ENCODE assay signal across 9 cellular contexts in the genomic region with DNA sequence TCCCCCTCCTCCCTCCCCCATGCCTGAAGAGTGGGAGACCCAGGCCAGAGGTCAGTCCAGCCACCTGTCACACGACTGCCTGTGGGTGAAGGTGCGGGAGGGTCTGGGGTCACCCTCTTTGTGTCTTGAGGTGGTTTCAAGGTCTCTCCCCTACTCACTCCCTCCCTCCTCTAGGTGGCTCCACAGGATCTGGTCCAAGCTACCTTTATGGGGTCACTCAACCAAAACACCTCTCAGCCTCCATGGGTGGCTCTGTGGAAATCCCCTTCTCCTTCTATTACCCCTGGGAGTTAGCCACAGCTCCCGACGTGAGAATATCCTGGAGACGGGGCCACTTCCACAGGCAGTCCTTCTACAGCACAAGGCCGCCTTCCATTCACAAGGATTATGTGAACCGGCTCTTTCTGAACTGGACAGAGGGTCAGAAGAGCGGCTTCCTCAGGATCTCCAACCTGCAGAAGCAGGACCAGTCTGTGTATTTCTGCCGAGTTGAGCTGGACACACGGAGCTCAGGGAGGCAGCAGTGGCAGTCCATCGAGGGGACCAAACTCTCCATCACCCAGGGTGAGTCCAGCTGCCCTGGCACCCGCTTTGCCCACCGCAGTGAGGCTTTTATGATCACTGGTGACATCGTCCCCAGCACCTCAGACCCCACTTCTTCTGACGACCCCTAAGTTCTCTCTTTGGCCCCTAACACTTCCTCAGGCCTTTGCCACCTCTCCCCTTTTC. TPM values are rescaled to one million over a fixed set of nuclear protein-coding genes. Genes with fewer than 3 reads are reported as not detected.
A peak's percentile ranks its signal among the peaks of the same experiment; 100 is the strongest.
DNase-seq lines count a peak whose midpoint lies in the region; TF ChIP-seq lines count a peak whose summit lies in the region.
"Not testable (repeated sequence)": the region's sequence is repeated elsewhere in the genome, so short reads cannot be mapped to it uniquely, and the experiment has no call there.
"Had no signal": no experiment of that assay in that cellular context is flagged by ENCODE, and none has a peak within 500 bp of the region (broad histone marks: within the 10 kb centered on the region; RNA-seq: fewer than 3 reads in every experiment).

No MANE protein-coding gene starts in this region.

- H3K27ac ChIP-seq in 22Rv1; HEK293 (ENCODE audit: extremely low read depth, low read depth, low read length); endodermal cell (ENCODE audit: low read depth, low read length): not testable (repeated sequence)

- not testable (repeated sequence) for H3K4me1 ChIP-seq in HEK293 (ENCODE audit: control insufficient read depth, insufficient read depth, low read length); endodermal cell (ENCODE audit: control insufficient read depth, insufficient read depth, low read length)

- H3K27me3 ChIP-seq in endodermal cell (ENCODE audit: control insufficient read depth, insufficient read depth, low read length, poor library complexity, severe bottlenecking): not testable (repeated sequence)

- not testable (repeated sequence) for H3K4me1 Mint-ChIP-seq in endodermal cell

- WGBS in endodermal cell (ENCODE audit: insufficient coverage in 1 of 2, insufficient read length in 1 of 2), 2 experiments: 85 to 93% methylated on average over 6 to 14 of the region's 15 CpGs

- not testable (repeated sequence) for H3K4me3 ChIP-seq in HEK293 (ENCODE audit: low read depth, low read length); endodermal cell (ENCODE audit: low read length); retinal pigment epithelial cell (ENCODE audit: low read length)

- H3K9ac ChIP-seq in endodermal cell (ENCODE audit: extremely low read depth, low read length, poor library complexity, severe bottlenecking): not testable (repeated sequence)

- DNase-seq in NOMO-1 (lab: John Stamatoyannopoulos, UW; ENCODE audit: unreplicated experiment in 2 of 2): peak; percentile 46 to 49
- DNase-seq in activated T-cell treated with anti-CD3 and anti-CD28 coated beads, Interleukin-2, amount 50 U/mL, for 1 hour: peak; percentile 8
- peak; percentile 66 for DNase-seq in endodermal cell
- peak; percentile 69 for DNase-seq in left kidney (ENCODE audit: low read depth, low spot score)
- not testable (repeated sequence) for DNase-seq in retinal pigment epithelial cell (ENCODE audit: low read depth)

- POLR2A ChIA-PET in HEK293 (lab: Yijun Ruan, JAX): not testable (repeated sequence)

- H3K9me3 ChIP-seq in HEK293 (ENCODE audit: control insufficient read depth, insufficient read depth, low read depth, low read length); endodermal cell (ENCODE audit: control insufficient read depth, low read length): not testable (repeated sequence)

- not testable (repeated sequence) for H3K36me3 ChIP-seq in HEK293 (ENCODE audit: control insufficient read depth in 2 of 2, insufficient read depth in 1 of 2, low read length in 2 of 2); endodermal cell (ENCODE audit: control insufficient read depth, insufficient read depth, low read length)

- H3K9me3 Mint-ChIP-seq in endodermal cell: not testable (repeated sequence)

- H3K27me3 Mint-ChIP-seq in endodermal cell (ENCODE audit: insufficient read depth): not testable (repeated sequence)

- H3K4me3 Mint-ChIP-seq in endodermal cell: not testable (repeated sequence)

- H3K27ac Mint-ChIP-seq in endodermal cell: not testable (repeated sequence)

- TF ChIP-seq CTCF in 22Rv1 (IDR thresholded peaks at IDR 0.05) (peak; percentile 23; the same call in 1 of the 2 replicates), GM12874 (IDR thresholded peaks at IDR 0.05; ENCODE audit: insufficient read depth, low read depth, low read length) (peak; percentile 61), endodermal cell (conservative IDR thresholded peaks at IDR 0.05) (peak; percentile 53), retinal pigment epithelial cell (conservative IDR thresholded peaks at IDR 0.05; ENCODE audit: low read depth, low read length) (peak; percentile 18)
- not testable (repeated sequence) for TF ChIP-seq CTCF in HEK293 (tag by site-specific recombination; IDR thresholded peaks at IDR 0.05)

- not testable (repeated sequence) for H3K36me3 Mint-ChIP-seq in endodermal cell (ENCODE audit: low read depth)

- CTCF ChIA-PET in HEK293 (lab: Yijun Ruan, JAX): interaction anchor here (0.9 kb wide), 1 partner anchor 33 kb away, joined by 3 read pairs; no protein-coding TSS in a partner anchor

TF ChIP-seq in HEK293, 187 proteins besides CTCF, POLR2A, EP300 and RAD21:
- TF ChIP-seq ZBTB48 (tag by site-specific recombination; IDR thresholded peaks at IDR 0.05): peak; percentile 63

RNA-seq across cellular contexts. Expression of gene PILRA, which starts 0.7 kb away (rescaled TPM):
- 10 to 100 TPM in 1 of 2 donors, 1 to 10 TPM in 1; 2.1 to 12.8 TPM for total RNA-seq in endodermal cell
- 11.0 TPM for polyA plus RNA-seq in endodermal cell (2013, experiment 1 of 2)
- polyA plus RNA-seq in endodermal cell (2013, experiment 2 of 2): 8.7 TPM
- total RNA-seq: GM23248 had no signal

RNA-seq across cellular contexts. Expression of gene PILRB, which starts 16.1 kb away (rescaled TPM):
- total RNA-seq in endodermal cell: 10 to 100 TPM; 51.9 to 84.4 TPM
- polyA plus RNA-seq in endodermal cell (2013, experiment 1 of 2): 34.1 TPM
- 29.7 TPM for polyA plus RNA-seq in endodermal cell (2013, experiment 2 of 2)

RNA-seq across cellular contexts. Expression of gene ZCWPW1, which starts 54.5 kb away (rescaled TPM):
- total RNA-seq in endodermal cell: 1 to 10 TPM; 1.9 to 2.3 TPM
- polyA plus RNA-seq in endodermal cell (2013, experiment 1 of 2): 2.0 TPM
- polyA plus RNA-seq in endodermal cell (2013, experiment 2 of 2): 2.4 TPM

RNA-seq across cellular contexts. Expression of gene MEPCE, which starts 55.6 kb away (rescaled TPM):
- total RNA-seq in endodermal cell: 10 to 100 TPM; 32.9 to 48.0 TPM
- 37.6 TPM for polyA plus RNA-seq in endodermal cell (2013, experiment 1 of 2)
- polyA plus RNA-seq in endodermal cell (2013, experiment 2 of 2): 34.8 TPM
